In the genomic region with DNA sequence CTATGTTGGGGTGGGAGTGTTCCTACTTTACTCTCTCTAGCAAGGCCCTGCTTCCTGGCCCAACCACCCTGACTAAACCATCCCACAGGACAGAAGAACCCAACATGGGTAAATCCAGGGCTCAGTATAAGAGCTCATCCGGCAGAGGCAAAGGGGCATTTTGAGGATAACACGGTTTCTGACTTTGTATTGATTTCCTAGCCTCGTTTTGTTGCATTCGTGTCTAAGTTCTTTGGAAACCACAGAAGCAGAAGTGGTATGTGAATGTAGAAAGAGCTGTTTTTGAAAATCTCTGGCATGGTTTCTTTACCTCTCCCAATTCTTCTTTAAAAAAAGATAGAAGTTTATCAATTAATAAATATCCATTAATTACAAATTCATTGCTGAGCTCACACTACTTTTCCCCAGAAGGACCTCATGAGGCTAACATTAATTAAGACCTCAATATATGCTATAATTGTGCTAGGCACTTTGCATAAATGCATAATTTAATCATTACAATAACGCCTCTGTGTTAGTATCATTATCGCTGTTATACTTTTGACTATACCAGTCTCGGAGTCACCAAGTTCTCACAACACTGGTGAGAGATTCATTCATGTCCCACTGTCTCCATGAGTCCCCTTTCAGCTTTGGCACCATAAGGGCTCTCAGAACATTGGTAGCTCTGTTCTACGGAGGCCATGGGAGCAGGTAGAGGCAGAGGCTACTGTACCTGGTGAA, we compare ENCODE assay signal across 20 cellular contexts. TPM values are rescaled to one million over a fixed set of nuclear protein-coding genes. Genes with fewer than 3 reads are reported as not detected.
A peak's percentile ranks its signal among the peaks of the same experiment; 100 is the strongest.
DNase-seq lines count a peak whose midpoint lies in the region; ATAC-seq and TF ChIP-seq lines count a peak whose summit lies in the region.
"Had no signal": no experiment of that assay in that cellular context is flagged by ENCODE, and none has a peak within 500 bp of the region (broad histone marks: within the 10 kb centered on the region; RNA-seq: fewer than 3 reads in every experiment).

No MANE protein-coding gene starts in this region.

- H3K4me1 Mint-ChIP-seq in memory B cell (peaks cover 27% of the 10 kb centered on the region), nephron progenitor cell (peaks cover 21% of the 10 kb centered on the region)
- H3K4me1 Mint-ChIP-seq: stimulated activated effector memory CD8-positive, alpha-beta T cell treated with anti-CD3 and anti-CD28 coated beads, Interleukin-12 subunit alpha, Interleukin-12 subunit beta, amount 100 ng/mL, for 72 hours had no signal

- no peaks in the 10 kb centered on the region for H3K36me3 ChIP-seq in brain microvascular endothelial cell (replicated peaks)
- H3K36me3 ChIP-seq: cardiac muscle cell, transverse colon had no signal

- H3K4me3 Mint-ChIP-seq in memory B cell (peak overlapping the region; percentile 51), nephron progenitor cell (no peak overlapping the region)
- H3K4me3 Mint-ChIP-seq: activated naive CD8-positive, alpha-beta T cell; activated T-cell treated with anti-CD3 and anti-CD28 coated beads, Interleukin-2, amount 50 U/mL, for 24 hours; stimulated activated effector memory CD8-positive, alpha-beta T cell treated with anti-CD3 and anti-CD28 coated beads, Interleukin-12 subunit alpha, Interleukin-12 subunit beta, amount 100 ng/mL, for 72 hours had no signal

- H3K4me3 ChIP-seq in brain microvascular endothelial cell (ENCODE audit: low read depth, low read length), result no peak overlapping the region
- H3K4me3 ChIP-seq: cardiac muscle cell, psoas muscle, transverse colon had no signal

- peak; percentile 36 for ATAC-seq in GM19043 (IDR thresholded peaks at IDR 0.05; ENCODE audit: low read depth, unreplicated experiment)
- peak; percentile 44 for ATAC-seq in HG02943 (IDR thresholded peaks at IDR 0.05; ENCODE audit: low read depth, unreplicated experiment)
- ATAC-seq in memory B cell (ENCODE audit: low read depth), result peak; percentile 78
- ATAC-seq: esophagus mucosa; psoas muscle; stimulated activated effector memory CD8-positive, alpha-beta T cell treated with anti-CD3 and anti-CD28 coated beads, Interleukin-12 subunit alpha, Interleukin-12 subunit beta, amount 100 ng/mL, for 72 hours had no signal

- in situ Hi-C loops in brain microvascular endothelial cell (cut with HindIII; ENCODE audit: low pct_ligation_motif_present, low sequenced_read_pairs), result no loop called here

- peaks cover 2% of the 10 kb centered on the region for H3K9me3 Mint-ChIP-seq in memory B cell
- peaks cover 4% of the 10 kb centered on the region for H3K9me3 Mint-ChIP-seq in nephron progenitor cell
- H3K9me3 Mint-ChIP-seq: activated T-cell treated with anti-CD3 and anti-CD28 coated beads, Interleukin-2, amount 50 U/mL, for 24 hours; stimulated activated effector memory CD8-positive, alpha-beta T cell treated with anti-CD3 and anti-CD28 coated beads, Interleukin-12 subunit alpha, Interleukin-12 subunit beta, amount 100 ng/mL, for 72 hours had no signal

- TF ChIP-seq CTCF in nephron progenitor cell (IDR thresholded peaks at IDR 0.05) (no peak), brain microvascular endothelial cell (IDR thresholded peaks at IDR 0.05; ENCODE audit: low read depth, low read length, missing control alignments) (no peak)

- H3K27me3 ChIP-seq in brain microvascular endothelial cell (replicated peaks), result no peaks in the 10 kb centered on the region
- H3K27me3 ChIP-seq: cardiac muscle cell, transverse colon had no signal

- no peak overlapping the region for H3K27ac ChIP-seq in brain microvascular endothelial cell
- H3K27ac ChIP-seq: cardiac muscle cell, psoas muscle, transverse colon had no signal

- H3K27me3 Mint-ChIP-seq in memory B cell (no peaks in the 10 kb centered on the region), nephron progenitor cell (ENCODE audit: low read depth, poor library complexity) (peaks cover 5% of the 10 kb centered on the region)
- H3K27me3 Mint-ChIP-seq: activated naive CD8-positive, alpha-beta T cell; activated T-cell treated with anti-CD3 and anti-CD28 coated beads, Interleukin-2, amount 50 U/mL, for 24 hours had no signal

- no peaks in the 10 kb centered on the region for H3K36me3 Mint-ChIP-seq in memory B cell
- H3K36me3 Mint-ChIP-seq in nephron progenitor cell (ENCODE audit: low read depth), result no peaks in the 10 kb centered on the region
- H3K36me3 Mint-ChIP-seq: activated naive CD8-positive, alpha-beta T cell; stimulated activated effector memory CD8-positive, alpha-beta T cell treated with anti-CD3 and anti-CD28 coated beads, Interleukin-12 subunit alpha, Interleukin-12 subunit beta, amount 100 ng/mL, for 72 hours had no signal

- peak; percentile 46 to 67 for DNase-seq in Kasumi-1 (lab: John Stamatoyannopoulos, UW)
- DNase-seq in memory B cell (ENCODE audit: low spot score in 2 of 2), result no peak
- DNase-seq in nephron progenitor cell, result no peak
- DNase-seq in ureter (ENCODE audit: low spot score), result no peak
- no peak for DNase-seq in brain microvascular endothelial cell
- DNase-seq in activated CD8-positive, alpha-beta memory T cell treated with anti-CD3 and anti-CD28 coated beads, Interleukin-2, amount 50 U/mL, for 48 hours, result no peak
- DNase-seq: activated CD4-positive, alpha-beta T cell treated with anti-CD3 and anti-CD28 coated beads, Interleukin-2, amount 50 U/mL, for 4 hours; activated T-cell treated with anti-CD3 and anti-CD28 coated beads, Interleukin-2, amount 50 U/mL, for 24 hours; H7; NCI-H1694; psoas muscle; transverse colon had no signal

- peak overlapping the region; percentile 92 for H3K27ac Mint-ChIP-seq in memory B cell
- H3K27ac Mint-ChIP-seq in nephron progenitor cell, result no peak overlapping the region
- H3K27ac Mint-ChIP-seq: activated naive CD8-positive, alpha-beta T cell; activated T-cell treated with anti-CD3 and anti-CD28 coated beads, Interleukin-2, amount 50 U/mL, for 24 hours; stimulated activated effector memory CD8-positive, alpha-beta T cell treated with anti-CD3 and anti-CD28 coated beads, Interleukin-12 subunit alpha, Interleukin-12 subunit beta, amount 100 ng/mL, for 72 hours had no signal

RNA-seq across cellular contexts. Expression of gene CLNK, which starts 5.8 kb away (rescaled TPM):
- 0.31 TPM for total RNA-seq in ureter
- total RNA-seq: cardiac muscle cell, H7, myocyte, NCI-H460 had no signal

Comparison
In these comparisons a context has a peak if more than half of its experiments do, and no peak if none do; other contexts are left out.
1. DNase-seq: peak in Kasumi-1 (2 of 2); none in memory B cell (0 of 2), nephron progenitor cell (single experiment), ureter (single experiment), brain microvascular endothelial cell (single experiment) and activated CD8-positive, alpha-beta memory T cell treated with anti-CD3 and anti-CD28 coated beads, Interleukin-2, amount 50 U/mL, for 48 hours (single experiment).
2. Peak in every context shown above with its lines, with median percentiles within 50 percentile points of each other: ATAC-seq.